ENCODE assay signal across 10 cellular contexts in the genomic region with DNA sequence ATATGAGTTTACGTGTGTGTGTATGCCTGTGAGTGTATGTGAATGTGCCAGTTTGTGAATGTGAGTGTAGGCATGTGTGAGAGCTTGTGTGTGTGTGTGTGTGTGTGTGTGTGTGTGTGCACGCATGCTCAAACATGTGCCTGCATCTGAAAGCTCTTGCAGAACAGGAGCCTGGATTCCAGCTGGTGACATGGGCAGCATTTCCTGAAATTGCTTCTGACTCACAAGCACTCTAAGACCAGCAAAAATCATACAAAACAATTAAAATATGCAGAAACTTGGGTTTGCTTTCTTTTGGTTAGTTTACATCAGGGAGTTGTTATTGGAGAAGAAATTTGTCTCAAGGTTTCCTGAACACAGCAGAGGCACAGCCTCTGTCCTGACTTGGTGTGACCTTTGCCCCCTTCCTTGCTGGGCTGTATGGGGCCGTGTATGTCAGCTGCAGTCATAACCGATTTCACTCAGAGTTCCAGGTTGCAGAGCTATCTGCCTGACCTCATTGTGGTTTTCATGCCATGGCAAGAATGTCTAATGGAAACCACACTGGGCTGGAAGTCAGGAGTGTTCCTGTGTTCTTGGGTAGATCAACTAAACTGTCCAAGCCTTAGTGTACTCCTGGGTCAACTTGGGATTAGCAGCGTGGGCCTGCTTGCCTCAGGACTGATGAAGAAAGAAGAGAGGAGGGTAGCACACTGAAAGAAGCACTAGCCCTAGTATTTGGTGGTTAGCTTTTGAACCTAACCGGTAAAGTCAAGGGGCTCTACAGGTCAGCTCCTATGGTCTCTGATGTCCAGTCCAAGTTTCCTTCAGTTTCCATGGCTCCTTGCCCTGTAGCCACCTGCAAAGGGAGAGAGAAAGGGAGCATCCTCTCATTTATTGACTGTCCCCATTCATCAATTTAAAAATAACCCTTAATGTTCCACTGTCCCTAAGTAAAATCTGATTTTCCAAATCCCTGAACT.
A peak's percentile ranks its signal among the peaks of the same experiment; 100 is the strongest.
DNase-seq lines count a peak whose midpoint lies in the region; TF ChIP-seq lines count a peak whose summit lies in the region.
"Had no signal": no experiment of that assay in that cellular context is flagged by ENCODE, and none has a peak within 500 bp of the region (broad histone marks: within the 10 kb centered on the region; RNA-seq: fewer than 3 reads in every experiment).

No MANE protein-coding gene starts in this region.

- H3K56ac ChIP-seq in H9 (ENCODE audit: insufficient read length, low read depth, low read length), result no peak overlapping the region

- peaks cover 2 to 12% of the 10 kb centered on the region in 2 donors for H3K9me3 ChIP-seq in neuronal stem cell (replicated peaks in 1 of 2; ENCODE audit: control insufficient read depth in 2 of 2, insufficient read depth in 1 of 2, low read depth in 1 of 2, low read length in 2 of 2)
- H3K9me3 ChIP-seq in H9 (ENCODE audit: control insufficient read depth, low read depth, low read length), result no peaks in the 10 kb centered on the region

- H2AFZ ChIP-seq in neuronal stem cell (ENCODE audit: low read length) (peak overlapping the region; percentile 1), H9 (ENCODE audit: low read length) (no peak overlapping the region)

- DNase-seq in DMS79 treated with DMSO at 0.1 percent for 48 hours (lab: John Stamatoyannopoulos, UW) (peak; percentile 42), RKO (ENCODE audit: low spot score) (peak; percentile 4), epithelial cell of proximal tubule (ENCODE audit: low read depth) (peak; percentile 88), neuronal stem cell (ENCODE audit: low spot score) (no peak), cortex of kidney (lab: John Stamatoyannopoulos, UW) (no peak), H9 (no peak)
- no peak for DNase-seq in activated CD4-positive, alpha-beta T cell treated with anti-CD3 and anti-CD28 coated beads for 48 hours
- no peak for DNase-seq in activated T-cell treated with anti-CD3 and anti-CD28 coated beads, Interleukin-2, amount 50 U/mL, for 1 hour
- DNase-seq: activated gamma-delta T cell, DND-41 had no signal

- no peak overlapping the region for H2BK20ac ChIP-seq in H9 (ENCODE audit: low read depth, low read length, poor library complexity, severe bottlenecking)

- H3K23me2 ChIP-seq in H9 (ENCODE audit: insufficient read length, low read depth, low read length, poor library complexity, severe bottlenecking), result no peaks in the 10 kb centered on the region

- no peak overlapping the region for H2BK5ac ChIP-seq in neuronal stem cell (ENCODE audit: low read length)
- H2BK5ac ChIP-seq in H9 (ENCODE audit: insufficient read length, low read length), result no peak overlapping the region

- peaks cover 0 to 5% (median 0%) of the 10 kb centered on the region in 3 experiments; a peak in 3 of 7 replicates for H3K36me3 Mint-ChIP-seq in H9 (ENCODE audit: insufficient read depth in 1 of 3, low read depth in 3 of 3)

- H3K9me3 Mint-ChIP-seq in H9, result peaks cover 0 to 3% of the 10 kb centered on the region in 2 experiments; a peak in 4 of 5 replicates

- no peak for TF ChIP-seq CTCF in epithelial cell of proximal tubule (conservative IDR thresholded peaks at IDR 0.05; ENCODE audit: low read depth, low read length)
- TF ChIP-seq CTCF in H9 (conservative IDR thresholded peaks at IDR 0.05), result no peak

- H2BK120ac ChIP-seq in neuronal stem cell (ENCODE audit: low read depth, low read length) (no peak overlapping the region), H9 (ENCODE audit: low read depth, low read length, poor library complexity, severe bottlenecking) (no peak overlapping the region)

- no peaks in the 10 kb centered on the region for H3K27me3 Mint-ChIP-seq in H9 (ENCODE audit: low read depth)

- H3K36me3 ChIP-seq in neuronal stem cell (replicated peaks in 1 of 2; ENCODE audit: control insufficient read depth in 2 of 2, insufficient read depth in 2 of 2, low read length in 2 of 2), result no peaks in the 10 kb centered on the region

- H3K4me1 ChIP-seq in neuronal stem cell (ENCODE audit: control insufficient read depth in 2 of 2, insufficient read depth in 1 of 2, low read depth in 1 of 2, low read length in 2 of 2), result peaks cover 6 to 22% of the 10 kb centered on the region in 2 donors
- no peaks in the 10 kb centered on the region for H3K4me1 ChIP-seq in H9 (ENCODE audit: insufficient read depth, low read length)

- H4K8ac ChIP-seq in neuronal stem cell (ENCODE audit: low read depth, low read length) (no peak overlapping the region), H9 (replicated peaks; ENCODE audit: insufficient read length, low read depth, low read length) (no peak overlapping the region)

- no peak overlapping the region for H3K23ac ChIP-seq in neuronal stem cell (ENCODE audit: low read depth, low read length, poor library complexity)
- no peak overlapping the region for H3K23ac ChIP-seq in H9 (ENCODE audit: insufficient read length, low read depth, low read length)

- H3T11ph ChIP-seq in H9 (ENCODE audit: low read length), result no peak overlapping the region

- H4K91ac ChIP-seq in neuronal stem cell (ENCODE audit: low read depth, low read length, poor library complexity) (no peak overlapping the region), H9 (ENCODE audit: insufficient read length, low read depth, low read length) (no peak overlapping the region)

- H3K27ac ChIP-seq in neuronal stem cell (replicated peaks; ENCODE audit: low read length) (no peak overlapping the region), H9 (ENCODE audit: insufficient read length, low read depth, low read length) (no peak overlapping the region)

- H3K18ac ChIP-seq in neuronal stem cell (ENCODE audit: low read length), result no peak overlapping the region
- H3K18ac ChIP-seq in H9 (ENCODE audit: insufficient read length, low read depth, low read length), result no peak overlapping the region

- H3K79me2 ChIP-seq in H9 (ENCODE audit: insufficient read depth, low read length), result no peaks in the 10 kb centered on the region

- H3K4me3 Mint-ChIP-seq in H9, result no peak overlapping the region

- no peak overlapping the region for H3K4ac ChIP-seq in neuronal stem cell (ENCODE audit: low read length)
- H3K4ac ChIP-seq in H9 (ENCODE audit: low read depth, low read length), result no peak overlapping the region

- no peak overlapping the region for H3K4me2 ChIP-seq in neuronal stem cell (ENCODE audit: insufficient read depth, low read length, poor library complexity, severe bottlenecking)
- H3K4me2 ChIP-seq in H9 (ENCODE audit: insufficient read depth, insufficient read length, low read length), result no peak overlapping the region

- H4K5ac ChIP-seq in H9 (ENCODE audit: insufficient read length, low read depth, low read length), result no peak overlapping the region

- no peaks in the 10 kb centered on the region for H3K27me3 ChIP-seq in neuronal stem cell (ENCODE audit: control insufficient read depth in 3 of 3, insufficient read depth in 3 of 3, low read depth in 1 of 3, low read length in 3 of 3)
- H3K27me3 ChIP-seq in H9 (ENCODE audit: insufficient read depth, low read length), result no peaks in the 10 kb centered on the region; the same call in 1 of the 2 replicates

- H3K9ac ChIP-seq in neuronal stem cell (ENCODE audit: low read depth, low read length, poor library complexity) (no peak overlapping the region), H9 (ENCODE audit: extremely low read depth, insufficient read length, low read length) (no peak overlapping the region)

- H3K27ac Mint-ChIP-seq in H9, result no peak overlapping the region

- H2BK15ac ChIP-seq in neuronal stem cell (ENCODE audit: low read length), result no peak overlapping the region
- H2BK15ac ChIP-seq in H9 (ENCODE audit: low read depth, low read length), result no peak overlapping the region

- H4K20me1 ChIP-seq in H9 (ENCODE audit: control insufficient read depth, insufficient read depth, insufficient read length), result no peaks in the 10 kb centered on the region

- H3K4me3 ChIP-seq in epithelial cell of proximal tubule (ENCODE audit: low read depth, low read length) (no peak overlapping the region), neuronal stem cell (ENCODE audit: low read length in 2 of 2) (no peak overlapping the region)

- H2BK12ac ChIP-seq in neuronal stem cell (ENCODE audit: low read length) (no peak overlapping the region), H9 (ENCODE audit: insufficient read length, low read depth, low read length) (no peak overlapping the region)

- no CpG with 5 or more reads among the region's 6 CpGs for WGBS in neuronal stem cell (ENCODE audit: extremely low coverage in 2 of 2, insufficient read length in 2 of 2, insufficient replicate concordance in 1 of 2), 2 donors
- WGBS in H9 (ENCODE audit: extremely low coverage, insufficient read length, low lambda C conversion rate), result no CpG with 5 or more reads among the region's 6 CpGs

- H3K4me1 Mint-ChIP-seq in H9, result peaks cover 12% of the 10 kb centered on the region in 2 experiments

- H2AK5ac ChIP-seq in neuronal stem cell (ENCODE audit: low read depth, low read length), result no peak overlapping the region
- no peak overlapping the region for H2AK5ac ChIP-seq in H9 (ENCODE audit: insufficient read length, low read length)

- no peak overlapping the region for H3K14ac ChIP-seq in neuronal stem cell (ENCODE audit: low read length)
- H3K14ac ChIP-seq in H9 (ENCODE audit: insufficient read depth, low read length), result no peak overlapping the region

- H3K79me1 ChIP-seq in neuronal stem cell (ENCODE audit: low read depth, low read length) (no peaks in the 10 kb centered on the region), H9 (ENCODE audit: insufficient read depth, low read depth, low read length, poor library complexity, severe bottlenecking) (no peaks in the 10 kb centered on the region)

Comparison
In these comparisons a context has a peak if more than half of its experiments do, and no peak if none do; other contexts are left out.
1. DNase-seq: peak in DMS79 treated with DMSO at 0.1 percent for 48 hours (single experiment), RKO (single experiment) and epithelial cell of proximal tubule (single experiment); none in neuronal stem cell (single experiment), activated CD4-positive, alpha-beta T cell treated with anti-CD3 and anti-CD28 coated beads for 48 hours (single experiment), cortex of kidney (single experiment), activated T-cell treated with anti-CD3 and anti-CD28 coated beads, Interleukin-2, amount 50 U/mL, for 1 hour (single experiment) and H9 (single experiment).